Comparison of ENCODE assay signal across 5 cellular contexts in genomic region chr3:157838457-157838856, GRCh38.
"Had no signal": no experiment of that assay in that cellular context is flagged by ENCODE, and none has a peak within 500 bp of the region (broad histone marks: within the 10 kb centered on the region; RNA-seq: fewer than 3 reads in every experiment).

No MANE protein-coding gene starts in this region.

- H3K9me3 Mint-ChIP-seq: H9 had no signal

- DNase-seq: GM23248, H9, HCEC 1CT, IMR-90, KBM-7 had no signal

- H3K9ac ChIP-seq: GM23248 had no signal

- H3K4me1 Mint-ChIP-seq: H9 had no signal

- H3K4me3 ChIP-seq: GM23248 had no signal

- H3K4me3 Mint-ChIP-seq: H9 had no signal

- H3K27ac ChIP-seq: GM23248 had no signal

- H2AFZ ChIP-seq: GM23248 had no signal
